8 cellular contexts compared by ENCODE assay signal in genomic region chr12:44930972-44931600, GRCh38. TPM values are rescaled to one million over a fixed set of nuclear protein-coding genes. Genes with fewer than 3 reads are reported as not detected.
DNase-seq lines count a peak whose midpoint lies in the region; ATAC-seq, FAIRE-seq and TF ChIP-seq lines count a peak whose summit lies in the region.

No MANE protein-coding gene starts in this region.

- WGBS in testis, 2 donors: 44 to 50% methylated on average over 4 of the region's 4 CpGs

- no peak overlapping the region for H3K4me2 ChIP-seq in astrocyte (ENCODE audit: low read length)

- DNase-seq in G401 (ENCODE audit: low spot score): peak; percentile 70
- peak; percentile 25 for DNase-seq in NCI-H446 treated with DMSO at 0.1 percent for 48 hours (lab: John Stamatoyannopoulos, UW)
- peak; percentile 34 for DNase-seq in astrocyte (ENCODE audit: low read depth)
- DNase-seq in iPS-NIHi11 (ENCODE audit: low spot score): peak; percentile 55
- DNase-seq in testis: no peak
- no peak for DNase-seq in stimulated activated CD4-positive, alpha-beta T cell treated with anti-CD3 and anti-CD28 coated beads, Interleukin-2, amount 100 ng/mL, for 24 hours

- no peaks in the 10 kb centered on the region for H4K20me1 ChIP-seq in astrocyte (ENCODE audit: insufficient read depth, low read length)

- H3K36me3 ChIP-seq in astrocyte (ENCODE audit: insufficient read depth, low read length): no peaks in the 10 kb centered on the region
- no peaks in the 10 kb centered on the region for H3K36me3 ChIP-seq in testis (ENCODE audit: low read depth, missing control alignments)

- TF ChIP-seq CTCF in astrocyte (IDR thresholded peaks at IDR 0.05; ENCODE audit: insufficient read depth, low read depth, low read length) (peak; percentile 46), testis (IDR thresholded peaks at IDR 0.05) (peak in 2 of 3 experiments; percentile 27 to 62)

- H3K27me3 ChIP-seq in astrocyte (ENCODE audit: insufficient read depth, low read length) (no peaks in the 10 kb centered on the region), testis (no peaks in the 10 kb centered on the region)

- no peaks in the 10 kb centered on the region for H3K79me2 ChIP-seq in astrocyte (ENCODE audit: insufficient read depth, low read length)

- H3K9ac ChIP-seq in astrocyte (ENCODE audit: low read length): no peak overlapping the region

- no peak overlapping the region for H3K4me3 Mint-ChIP-seq in astrocyte (ENCODE audit: unreplicated experiment)

- intact Hi-C loops in testis (cut with DNase I; ENCODE audit: low total_unique reads): no loop called here

- H3K27ac ChIP-seq in astrocyte (ENCODE audit: low read depth, low read length) (no peak overlapping the region), testis (no peak overlapping the region)

- no peaks in the 10 kb centered on the region for H3K9me3 Mint-ChIP-seq in astrocyte (ENCODE audit: unreplicated experiment)

- no peak overlapping the region for H2AFZ ChIP-seq in astrocyte (ENCODE audit: low read depth, low read length)

- no peaks in the 10 kb centered on the region for H3K27me3 Mint-ChIP-seq in astrocyte (ENCODE audit: low read depth, unreplicated experiment)

- no peaks in the 10 kb centered on the region for H3K4me1 Mint-ChIP-seq in astrocyte (ENCODE audit: low read depth, unreplicated experiment)

- no peak for TF ChIP-seq POLR2A in testis (IDR thresholded peaks at IDR 0.05)

- no peak for FAIRE-seq in astrocyte (lab: Jason Lieb, UNC)

- H3K27ac Mint-ChIP-seq in astrocyte (ENCODE audit: unreplicated experiment): no peak overlapping the region

- in situ Hi-C loops in G401 (cut with HindIII; ENCODE audit: low sequenced_read_pairs): no loop called here

- H3K36me3 Mint-ChIP-seq in astrocyte (ENCODE audit: low read depth, unreplicated experiment): no peaks in the 10 kb centered on the region

- H3K4me1 ChIP-seq in astrocyte (ENCODE audit: insufficient read depth, low read length) (no peaks in the 10 kb centered on the region), testis (no peaks in the 10 kb centered on the region)

- H3K4me3 ChIP-seq in astrocyte (ENCODE audit: insufficient read depth, low read depth, low read length): no peak overlapping the region
- H3K4me3 ChIP-seq in testis: no peak overlapping the region

- no peaks in the 10 kb centered on the region for H3K9me3 ChIP-seq in astrocyte (ENCODE audit: insufficient read depth, low read depth, low read length)
- H3K9me3 ChIP-seq in testis: no peaks in the 10 kb centered on the region

- ATAC-seq in HG03103 (IDR thresholded peaks at IDR 0.05; ENCODE audit: low read depth, unreplicated experiment) (peak; percentile 51), HG03159 (IDR thresholded peaks at IDR 0.05; ENCODE audit: unreplicated experiment) (no peak)

RNA-seq across cellular contexts. Expression of gene NELL2, which starts 55.0 kb away (rescaled TPM):
- total RNA-seq in G401 (2014; rRNA removed; shearing (Covaris generic)): not detected in 2 replicates
- total RNA-seq in astrocyte (0.53 and 1.0 TPM in 2 replicates), testis (10 to 100 TPM in 1 of 2 donors, 1 to 10 TPM in 1; 9.0 to 10.6 TPM)
- 4.2 TPM for polyA plus RNA-seq in testis (ENCODE audit: insufficient read depth, low read depth, low replicate concordance)

Comparison
In these comparisons a context has a peak if more than half of its experiments do, and no peak if none do; other contexts are left out.
1. DNase-seq: peak in G401 (single experiment), NCI-H446 treated with DMSO at 0.1 percent for 48 hours (single experiment), astrocyte (single experiment) and iPS-NIHi11 (single experiment); none in testis (single experiment) and stimulated activated CD4-positive, alpha-beta T cell treated with anti-CD3 and anti-CD28 coated beads, Interleukin-2, amount 100 ng/mL, for 24 hours (0 of 2).